In the genomic region with DNA sequence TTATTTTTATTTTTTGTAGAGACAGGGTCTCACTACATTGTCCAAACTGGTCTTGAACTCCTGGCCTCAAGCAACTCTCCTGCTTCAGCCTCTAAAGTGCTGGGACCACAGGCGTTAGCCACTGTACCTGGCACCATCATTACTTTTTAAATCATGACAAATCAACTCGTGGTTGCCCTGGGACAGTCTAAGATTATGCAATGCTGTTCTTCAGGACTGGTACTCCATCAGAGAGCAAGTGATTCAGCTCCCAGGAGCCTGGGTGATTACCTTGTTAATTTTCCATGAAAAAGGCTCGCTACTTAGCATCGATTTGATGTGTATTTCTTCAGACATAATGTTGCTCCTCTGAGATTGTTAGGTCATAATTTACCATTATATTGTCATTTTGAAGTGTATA, we compare ENCODE assay signal across 24 cellular contexts.
"Had no signal": no experiment of that assay in that cellular context is flagged by ENCODE, and none has a peak within 500 bp of the region (broad histone marks: within the 10 kb centered on the region; RNA-seq: fewer than 3 reads in every experiment).

No MANE protein-coding gene starts in this region.

- H3K9me3 ChIP-seq: esophagus muscularis mucosa, left lung, ovary, right lobe of liver, thoracic aorta, tibial nerve, upper lobe of left lung, uterus had no signal

- H3K4me1 ChIP-seq: esophagus muscularis mucosa, left lung, right lobe of liver, tibial nerve, upper lobe of left lung, uterus had no signal

- H3K27me3 ChIP-seq: esophagus muscularis mucosa, left lung, ovary, right lobe of liver, tibial nerve, upper lobe of left lung, uterus had no signal

- FAIRE-seq: endometrium, frontal cortex, keratinocyte, small intestine had no signal

- H3K27ac ChIP-seq: esophagus muscularis mucosa, left lung, ovary, right lobe of liver, thoracic aorta, tibial nerve, upper lobe of left lung, uterus had no signal

- H3K36me3 ChIP-seq: esophagus muscularis mucosa, left lung, ovary, right lobe of liver, thoracic aorta, tibial nerve, upper lobe of left lung, uterus had no signal

- DNase-seq: cerebellar nuclear complex; cortex of kidney; effector memory CD8-positive, alpha-beta T cell; head of caudate nucleus; left cardiac atrium; left lung; naive thymus-derived CD8-positive, alpha-beta T cell; nephron progenitor cell; nucleus accumbens; ovary; posterior cingulate gyrus; right lobe of liver; small intestine; stimulated activated CD4-positive, alpha-beta T cell treated with anti-CD3 and anti-CD28 coated beads, Interleukin-15, amount 100 ng/mL, for 24 hours; stimulated activated CD4-positive, alpha-beta T cell treated with anti-CD3 and anti-CD28 coated beads, Interleukin-2, amount 100 ng/mL, for 48 hours; stimulated activated naive B cell treated with anti-CD40 and anti-IgM and Interleukin-4, amounts not matched to agents 10 μg/mL and 1 μg/mL and 100 μg/mL, for 72 hours; upper lobe of left lung; uterus had no signal

- H3K4me3 ChIP-seq: esophagus muscularis mucosa, left lung, ovary, right lobe of liver, thoracic aorta, tibial nerve, upper lobe of left lung, uterus had no signal
